ENCODE assay signal across 9 cellular contexts in genomic region chr6:13427838-13428527, GRCh38. TPM values are rescaled to one million over a fixed set of nuclear protein-coding genes. Genes with fewer than 3 reads are reported as not detected.
A peak's percentile ranks its signal among the peaks of the same experiment; 100 is the strongest.
DNase-seq lines count a peak whose midpoint lies in the region; ATAC-seq and TF ChIP-seq lines count a peak whose summit lies in the region.
"Had no signal": no experiment of that assay in that cellular context is flagged by ENCODE, and none has a peak within 500 bp of the region (broad histone marks: within the 10 kb centered on the region; RNA-seq: fewer than 3 reads in every experiment).

No MANE protein-coding gene starts in this region.

- H3K4me3 ChIP-seq in fibroblast of lung (replicated peaks in 1 of 4; ENCODE audit: control extremely low read depth in 1 of 4, insufficient read depth in 1 of 4, low read depth in 3 of 4, low read length in 4 of 4): no peak overlapping the region
- H3K4me3 ChIP-seq: A549 had no signal

- H3K27ac ChIP-seq in fibroblast of lung (ENCODE audit: insufficient read depth, low read length): no peak overlapping the region
- H3K27ac ChIP-seq: A549 had no signal

- no peak overlapping the region for H3K27ac Mint-ChIP-seq in osteocyte (ENCODE audit: unreplicated experiment)

- peak; percentile 87 for DNase-seq in NK-92 treated with Interleukin-12 subunit alpha and Interleukin-12 subunit beta, amount 100 ng/mL, for 24 hours (lab: John Stamatoyannopoulos, UW)
- DNase-seq in NK-92 (lab: John Stamatoyannopoulos, UW; ENCODE audit: unreplicated experiment) (no peak), fibroblast of lung (ENCODE audit: low read depth in 2 of 2) (no peak), NCI-H2081 (lab: John Stamatoyannopoulos, UW) (no peak), osteocyte (ENCODE audit: extremely low spot score, unreplicated experiment) (no peak)
- peak; percentile 45 to 77 for DNase-seq in activated CD4-positive, alpha-beta T cell treated with anti-CD3 and anti-CD28 coated beads, Interleukin-2, amount 50 U/mL, for 24 hours (ENCODE audit: low read depth in 1 of 2, low spot score in 1 of 2)
- DNase-seq in stimulated activated CD4-positive, alpha-beta T cell treated with anti-CD3 and anti-CD28 coated beads, TNF-alpha, amount 100 ng/mL, for 48 hours (ENCODE audit: low read depth in 3 of 3): peak; percentile 45 to 77 (median 69)

- no peaks in the 10 kb centered on the region for H3K27me3 ChIP-seq in fibroblast of lung (ENCODE audit: control insufficient read depth, insufficient read depth, low read length)

- peak in 1 of 2 donors; percentile 26 for TF ChIP-seq CTCF in fibroblast of lung (conservative IDR thresholded peaks at IDR 0.05 in 1 of 2, IDR thresholded peaks at IDR 0.05 in 1 of 2; ENCODE audit: low read depth in 1 of 2, low read length in 2 of 2)
- TF ChIP-seq CTCF in osteocyte (IDR thresholded peaks at IDR 0.05): no peak

- no peak overlapping the region for H3K4me3 Mint-ChIP-seq in osteocyte (ENCODE audit: unreplicated experiment)

- no peaks in the 10 kb centered on the region for H3K36me3 ChIP-seq in fibroblast of lung (ENCODE audit: control insufficient read depth, insufficient read depth, low read length)

- peaks cover 10% of the 10 kb centered on the region for H3K4me1 Mint-ChIP-seq in osteocyte (ENCODE audit: unreplicated experiment)

- peaks cover 3% of the 10 kb centered on the region for H3K79me2 ChIP-seq in fibroblast of lung (ENCODE audit: control insufficient read depth, insufficient read depth, low read length)

- H3K9me3 Mint-ChIP-seq in osteocyte (ENCODE audit: unreplicated experiment): no peaks in the 10 kb centered on the region

- peak overlapping the region; percentile 26 for H3K4me2 ChIP-seq in fibroblast of lung (ENCODE audit: extremely low read depth, insufficient read depth, low read length)
- H3K4me2 ChIP-seq: A549 had no signal

- no peaks in the 10 kb centered on the region for H3K9me3 ChIP-seq in fibroblast of lung (ENCODE audit: control insufficient read depth, insufficient read depth, low read depth, low read length)
- H3K9me3 ChIP-seq: A549 had no signal

- H3K9ac ChIP-seq in fibroblast of lung (ENCODE audit: insufficient read depth, low read length): no peak overlapping the region

- ATAC-seq in HG03342 (IDR thresholded peaks at IDR 0.05; ENCODE audit: unreplicated experiment): peak; percentile 72
- ATAC-seq: A549 had no signal

- H3K36me3 Mint-ChIP-seq in osteocyte (ENCODE audit: unreplicated experiment): no peaks in the 10 kb centered on the region

- H2AFZ ChIP-seq in fibroblast of lung (ENCODE audit: low read length): no peak overlapping the region

- H4K20me1 ChIP-seq in fibroblast of lung (ENCODE audit: control insufficient read depth, extremely low read depth, insufficient read depth, low read length): no peaks in the 10 kb centered on the region

- H3K27me3 Mint-ChIP-seq in osteocyte (ENCODE audit: unreplicated experiment): no peaks in the 10 kb centered on the region

- H3K4me1 ChIP-seq in fibroblast of lung (ENCODE audit: control insufficient read depth, extremely low read depth, insufficient read depth, low read length): peaks cover 9% of the 10 kb centered on the region

RNA-seq across cellular contexts. Expression of gene GFOD1, which starts 59.4 kb away (rescaled TPM):
- total RNA-seq in fibroblast of lung: 15.4 and 25.3 TPM in 2 replicates
- polyA plus RNA-seq in fibroblast of lung: 10.5 and 11.2 TPM in 2 replicates
- polyA plus RNA-seq in fibroblast of lung (2012): 7.1 and 8.6 TPM in 2 replicates
- 8.8 and 15.7 TPM in 2 replicates for polyA minus RNA-seq in fibroblast of lung (ENCODE audit: low replicate concordance)
- total RNA-seq in osteocyte: 0.65 and 0.89 TPM in 2 replicates

Comparison
In these comparisons a context has a peak if more than half of its experiments do, and no peak if none do; other contexts are left out.
1. DNase-seq: peak in NK-92 treated with Interleukin-12 subunit alpha and Interleukin-12 subunit beta, amount 100 ng/mL, for 24 hours (single experiment), activated CD4-positive, alpha-beta T cell treated with anti-CD3 and anti-CD28 coated beads, Interleukin-2, amount 50 U/mL, for 24 hours (2 of 2) and stimulated activated CD4-positive, alpha-beta T cell treated with anti-CD3 and anti-CD28 coated beads, TNF-alpha, amount 100 ng/mL, for 48 hours (3 of 3); none in NK-92 (single experiment), fibroblast of lung (0 of 2), NCI-H2081 (0 of 2) and osteocyte (single experiment).